In the genomic region with DNA sequence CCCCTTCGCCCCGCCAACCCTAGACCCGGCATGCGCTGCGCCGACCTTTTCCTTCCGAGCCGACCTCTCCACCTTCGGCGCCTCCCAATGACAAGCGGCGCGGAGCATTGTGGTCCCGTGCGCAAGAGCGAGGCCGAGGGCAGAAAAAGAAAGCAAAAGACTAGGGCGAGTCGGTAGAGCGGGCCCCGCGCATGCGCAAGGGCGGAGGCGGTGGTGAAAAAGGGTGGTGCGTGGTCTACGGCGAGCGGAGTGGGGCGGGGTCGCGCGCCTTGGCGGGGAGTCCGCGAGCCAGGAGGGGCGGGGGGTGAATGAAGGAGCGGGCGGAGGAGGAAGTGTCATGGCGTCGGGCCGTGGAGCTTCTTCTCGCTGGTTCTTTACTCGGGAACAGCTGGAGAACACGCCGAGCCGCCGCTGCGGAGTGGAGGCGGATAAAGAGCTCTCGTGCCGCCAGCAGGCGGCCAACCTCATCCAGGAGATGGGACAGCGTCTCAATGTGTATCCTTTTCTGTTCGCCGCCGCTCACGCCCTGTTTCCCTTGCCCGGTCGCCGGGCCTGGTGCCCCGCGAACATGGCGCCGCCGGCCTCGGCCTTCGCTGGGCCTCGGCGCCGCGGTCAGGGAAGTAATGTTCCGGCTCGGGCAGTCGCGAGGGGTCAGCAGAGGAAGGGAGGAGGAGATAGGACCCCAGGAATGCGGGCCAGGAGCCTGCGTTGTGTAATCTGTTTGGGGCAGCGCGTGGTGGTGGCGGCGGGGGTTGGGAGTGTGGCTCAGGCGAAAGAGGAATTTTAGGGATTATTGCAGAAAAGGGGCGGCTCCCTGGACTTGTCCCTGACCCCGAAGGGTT, we compare ENCODE assay signal across 8 cellular contexts. TPM values are rescaled to one million over a fixed set of nuclear protein-coding genes. Genes with fewer than 3 reads are reported as not detected.
DNase-seq lines count a peak whose midpoint lies in the region; ATAC-seq, FAIRE-seq and TF ChIP-seq lines count a peak whose summit lies in the region.

A gene (plus strand): TSS at position 305 of the 842 bp plus-strand sequence. CDS start 33 bp downstream, at position 338.

- no peaks in the 10 kb centered on the region; the same call in 1 of the 2 replicates for H3K9me3 ChIP-seq in iPS-20b (ENCODE audit: insufficient read depth, low read depth, low read length)

- H3K27ac ChIP-seq in iPS-20b (ENCODE audit: low read length): peak within 1 kb of the TSS; percentile 99
- H3K27ac ChIP-seq in skin epidermis: peak within 1 kb of the TSS; percentile 88 to 99 (median 98)

- TF ChIP-seq CTCF in WI38 (IDR thresholded peaks at IDR 0.05; ENCODE audit: low read depth, low read length): no peak
- peak; percentile 26 for TF ChIP-seq CTCF in bronchial epithelial cell (IDR thresholded peaks at IDR 0.05; ENCODE audit: insufficient read depth, low read length, severe bottlenecking)

- ATAC-seq in GM18907 (IDR thresholded peaks at IDR 0.05; ENCODE audit: unreplicated experiment) (peak; percentile 88), HG03159 (IDR thresholded peaks at IDR 0.05; ENCODE audit: unreplicated experiment) (peak; percentile 80)

- FAIRE-seq in bronchial epithelial cell (lab: Jason Lieb, UNC): no peak

- H3K27me3 ChIP-seq in bronchial epithelial cell (ENCODE audit: control insufficient read depth, insufficient read depth, low read length) (no peaks in the 10 kb centered on the region), iPS-20b (ENCODE audit: insufficient read depth, low read length) (no peaks in the 10 kb centered on the region)

- DNase-seq in ACHN: peak; percentile 100
- peak; percentile 100 for DNase-seq in NCI-H2227 treated with DMSO at 0.1 percent for 48 hours (lab: John Stamatoyannopoulos, UW)
- peak; percentile 95 for DNase-seq in bronchial epithelial cell (ENCODE audit: low read depth)

- no peaks in the 10 kb centered on the region for H3K36me3 ChIP-seq in bronchial epithelial cell (ENCODE audit: control insufficient read depth, insufficient read depth, low read length)
- H3K36me3 ChIP-seq in iPS-20b (ENCODE audit: insufficient read depth, low read depth, low read length): peaks cover 9% of the 10 kb centered on the region; the same call in 1 of the 2 replicates

- H3K9ac ChIP-seq in iPS-20b (ENCODE audit: low read depth, low read length): peak within 1 kb of the TSS; percentile 99

- in situ Hi-C loops in ACHN (cut with HindIII; ENCODE audit: low pct_ligation_motif_present, low pct_unique_long_range_greater_than_20kb, low sequenced_read_pairs): no loop called here

- peaks cover 11% of the 10 kb centered on the region for H3K4me1 ChIP-seq in iPS-20b (ENCODE audit: insufficient read depth, low read length)

- H3K4me3 ChIP-seq in WI38 (ENCODE audit: low read depth, low read length) (peak within 1 kb of the TSS; percentile 92), bronchial epithelial cell (ENCODE audit: low read depth, low read length) (peak within 1 kb of the TSS; percentile 92), iPS-20b (ENCODE audit: low read length) (peak within 1 kb of the TSS; percentile 95), skin epidermis (peak within 1 kb of the TSS; percentile 76 to 96 (median 87))

RNA-seq across cellular contexts. Expression of the gene that starts here (rescaled TPM):
- 24.0 and 24.3 TPM in 2 replicates for total RNA-seq in bronchial epithelial cell

Comparison
In these comparisons a context has a peak if more than half of its experiments do, and no peak if none do; other contexts are left out.
1. Peak in every context shown above with its lines: DNase-seq, ATAC-seq, H3K4me3 ChIP-seq and H3K27ac ChIP-seq.